21 cellular contexts compared by ENCODE assay signal in the genomic region with DNA sequence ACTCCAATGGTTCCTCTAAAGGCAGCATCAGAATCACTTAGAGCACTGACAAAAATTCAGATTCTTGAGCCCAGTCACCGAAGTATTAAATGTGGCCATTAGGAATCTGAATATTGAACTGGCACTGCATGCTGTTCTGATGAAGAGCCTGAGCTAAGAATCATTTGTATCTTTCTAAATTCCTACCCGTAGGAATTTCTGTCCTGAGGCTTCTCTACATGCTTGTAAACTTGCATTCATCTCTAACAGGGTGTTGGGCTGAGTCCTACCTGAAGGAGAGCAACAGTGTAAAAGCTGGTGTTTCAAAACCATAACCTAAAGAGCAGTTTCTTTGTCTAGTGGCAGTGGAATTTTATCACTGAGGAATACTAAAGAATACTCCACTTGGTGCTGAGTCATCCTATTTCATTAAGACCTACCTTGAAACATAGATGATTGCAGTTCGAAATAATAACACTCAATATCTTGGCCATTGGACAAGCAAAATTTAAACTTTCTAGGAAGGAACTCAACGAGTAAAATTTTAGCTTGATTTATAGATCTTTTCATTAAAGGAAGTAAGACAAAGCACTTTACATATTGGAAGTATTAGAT. TPM values are rescaled to one million over a fixed set of nuclear protein-coding genes. Genes with fewer than 3 reads are reported as not detected.
DNase-seq lines count a peak whose midpoint lies in the region; ATAC-seq, FAIRE-seq and TF ChIP-seq lines count a peak whose summit lies in the region.
"Had no signal": no experiment of that assay in that cellular context is flagged by ENCODE, and none has a peak within 500 bp of the region (broad histone marks: within the 10 kb centered on the region; RNA-seq: fewer than 3 reads in every experiment).

No MANE protein-coding gene starts in this region.

- H3K27me3 ChIP-seq in HepG2 (ENCODE audit: control insufficient read depth in 1 of 2, insufficient read depth in 2 of 2, low read length in 2 of 2) (0 out of 5 replicates have a peak, but pooled peaks cover 0 to 1% of the 10 kb centered on the region in 2 experiments), right lobe of liver (no peaks in the 10 kb centered on the region), PC-3 (ENCODE audit: low read length) (no peaks in the 10 kb centered on the region), neuronal stem cell (ENCODE audit: control insufficient read depth in 3 of 3, insufficient read depth in 3 of 3, low read depth in 1 of 3, low read length in 3 of 3) (no peaks in the 10 kb centered on the region)
- H3K27me3 ChIP-seq: MG63, SJSA1 had no signal

- H3K9me3 ChIP-seq in HepG2 (ENCODE audit: low read length) (no peaks in the 10 kb centered on the region; the same call in 1 of the 2 replicates), right lobe of liver (no peaks in the 10 kb centered on the region), PC-3 (ENCODE audit: low read length) (peaks cover 9% of the 10 kb centered on the region), neuronal stem cell (replicated peaks in 1 of 2; ENCODE audit: control insufficient read depth in 2 of 2, insufficient read depth in 1 of 2, low read depth in 1 of 2, low read length in 2 of 2) (peaks cover 0 to 5% of the 10 kb centered on the region in 2 donors)
- H3K9me3 ChIP-seq: SJSA1 had no signal

- POLR2A ChIA-PET in HepG2 (lab: Yijun Ruan, JAX) (no interaction called here), PC-3 (lab: Charles Lee; ENCODE audit: unreplicated experiment) (no interaction called here)

- in situ Hi-C loops in HepG2 (cut with HindIII; ENCODE audit: extremely low pct_ligation_motif_present, low pct_unique_long_range_greater_than_20kb) (no loop called here), GM13976 (cut with MboI; ENCODE audit: low sequenced_read_pairs, unreplicated experiment) (no loop called here)

- H3K18ac ChIP-seq in neuronal stem cell (ENCODE audit: low read length) = no peak overlapping the region

- H3K9ac ChIP-seq in HepG2 (ENCODE audit: insufficient read depth, low read depth, low read length) = no peak overlapping the region
- no peak overlapping the region for H3K9ac ChIP-seq in PC-3 (ENCODE audit: low read length)
- H3K9ac ChIP-seq in neuronal stem cell (ENCODE audit: low read depth, low read length, poor library complexity) = no peak overlapping the region

- FAIRE-seq in HepG2 (lab: Jason Lieb, UNC) = no peak
- FAIRE-seq: A204.1 had no signal

- H2BK12ac ChIP-seq in neuronal stem cell (ENCODE audit: low read length) = no peak overlapping the region

- H3K4me3 ChIP-seq in HepG2 (replicated peaks in 1 of 3; ENCODE audit: insufficient read depth in 1 of 3, low read depth in 2 of 3, low read length in 3 of 3) = no peak overlapping the region
- H3K4me3 ChIP-seq in right lobe of liver = no peak overlapping the region
- H3K4me3 ChIP-seq in PC-3 (ENCODE audit: low read length) = no peak overlapping the region
- no peak overlapping the region for H3K4me3 ChIP-seq in neuronal stem cell (ENCODE audit: low read length in 2 of 2)
- H3K4me3 ChIP-seq: MG63, SJSA1 had no signal

- no peak overlapping the region for H3K4ac ChIP-seq in neuronal stem cell (ENCODE audit: low read length)

- H2BK120ac ChIP-seq in neuronal stem cell (ENCODE audit: low read depth, low read length) = no peak overlapping the region

- TF ChIP-seq EP300 in HepG2 (IDR thresholded peaks at IDR 0.05; ENCODE audit: low read depth in 2 of 2, low read length in 2 of 2) (no peak), HepG2 (CRISPR knock-in tag; IDR thresholded peaks at IDR 0.05; ENCODE audit: borderline replicate concordance) (no peak)

- H2BK5ac ChIP-seq in neuronal stem cell (ENCODE audit: low read length) = no peak overlapping the region

- H4K91ac ChIP-seq in neuronal stem cell (ENCODE audit: low read depth, low read length, poor library complexity) = no peak overlapping the region

- no peak overlapping the region for H2AK5ac ChIP-seq in neuronal stem cell (ENCODE audit: low read depth, low read length)

- no peaks in the 10 kb centered on the region for H3K27me3 Mint-ChIP-seq in stimulated activated memory B cell treated with anti-CD40 and anti-IgM and Interleukin-4, amounts not matched to agents 10 μg/mL and 1 μg/mL and 100 μg/mL, for 72 hours

- H3K9me3 Mint-ChIP-seq in stimulated activated memory B cell treated with anti-CD40 and anti-IgM and Interleukin-4, amounts not matched to agents 10 μg/mL and 1 μg/mL and 100 μg/mL, for 72 hours = peaks cover 12% of the 10 kb centered on the region

- no peak overlapping the region for H2BK15ac ChIP-seq in neuronal stem cell (ENCODE audit: low read length)

- no peak overlapping the region for H3K14ac ChIP-seq in neuronal stem cell (ENCODE audit: low read length)

- no TSS peak for BruUV-seq in HepG2 (replicated peaks; lab: Mats Ljungman, UMichigan)
- BruUV-seq in PC-3 (replicated peaks; lab: Mats Ljungman, UMichigan) = no TSS peak

- H3F3A ChIP-seq in PC-3 (ENCODE audit: low read length, unreplicated experiment) = no peaks in the 10 kb centered on the region

- no peak overlapping the region for H3K23ac ChIP-seq in neuronal stem cell (ENCODE audit: low read depth, low read length, poor library complexity)

- no peak overlapping the region for H2AFZ ChIP-seq in HepG2 (ENCODE audit: low read length)
- H2AFZ ChIP-seq in PC-3 (ENCODE audit: low read length) = 0 out of 2 replicates have a peak overlapping the region, but pooled peaks have one; percentile 29
- peak overlapping the region; percentile 14 for H2AFZ ChIP-seq in neuronal stem cell (ENCODE audit: low read length)

- H3K79me2 ChIP-seq in HepG2 (ENCODE audit: insufficient read depth, low read length) = no peaks in the 10 kb centered on the region
- H3K79me2 ChIP-seq in PC-3 (ENCODE audit: low read length) = no peaks in the 10 kb centered on the region

- H3K4me1 ChIP-seq in HepG2 (ENCODE audit: insufficient read depth, low read length) (peaks cover 13% of the 10 kb centered on the region), right lobe of liver (peaks cover 0 to 11% (median 0%) of the 10 kb centered on the region in 4 donors), PC-3 (ENCODE audit: insufficient read depth, low read length) (peaks cover 7% of the 10 kb centered on the region; the same call in 1 of the 2 replicates), neuronal stem cell (ENCODE audit: control insufficient read depth in 2 of 2, insufficient read depth in 1 of 2, low read depth in 1 of 2, low read length in 2 of 2) (peaks cover 0 to 32% of the 10 kb centered on the region in 2 donors)

- H3K36me3 Mint-ChIP-seq in stimulated activated memory B cell treated with anti-CD40 and anti-IgM and Interleukin-4, amounts not matched to agents 10 μg/mL and 1 μg/mL and 100 μg/mL, for 72 hours = peaks cover 6% of the 10 kb centered on the region
- H3K36me3 Mint-ChIP-seq: CD14-positive monocyte had no signal

- no peaks in the 10 kb centered on the region for H3K4me1 Mint-ChIP-seq in stimulated activated memory B cell treated with anti-CD40 and anti-IgM and Interleukin-4, amounts not matched to agents 10 μg/mL and 1 μg/mL and 100 μg/mL, for 72 hours
- H3K4me1 Mint-ChIP-seq: B cell, CD14-positive monocyte had no signal

- no peak overlapping the region for H4K8ac ChIP-seq in neuronal stem cell (ENCODE audit: low read depth, low read length)

- intact Hi-C loops in HepG2 (cut with micrococcal nuclease; ENCODE audit: unreplicated experiment) = no loop called here
- intact Hi-C loops in right lobe of liver (cut with DNase I) = no loop called here
- intact Hi-C loops in PC-3 (cut with micrococcal nuclease) = no loop called here

- H3K36me3 ChIP-seq in HepG2 (replicated peaks in 1 of 2; ENCODE audit: control insufficient read depth in 1 of 2, insufficient read depth in 2 of 2, low read length in 2 of 2) (no peaks in the 10 kb centered on the region), right lobe of liver (no peaks in the 10 kb centered on the region), PC-3 (ENCODE audit: low read depth, low read length) (0 out of 2 replicates have a peak, but pooled peaks cover 5% of the 10 kb centered on the region), neuronal stem cell (replicated peaks in 1 of 2; ENCODE audit: control insufficient read depth in 2 of 2, insufficient read depth in 2 of 2, low read length in 2 of 2) (no peaks in the 10 kb centered on the region)
- H3K36me3 ChIP-seq: MG63, SJSA1 had no signal

- TF ChIP-seq CTCF in HepG2 (CRISPR knock-in tag; IDR thresholded peaks at IDR 0.05) (no peak), right lobe of liver (IDR thresholded peaks at IDR 0.05) (no peak), PC-3 (conservative IDR thresholded peaks at IDR 0.05; ENCODE audit: low read depth, low read length) (no peak), GM13976 (IDR thresholded peaks at IDR 0.05; ENCODE audit: borderline replicate concordance, control extremely low read depth, extremely low read depth, insufficient read depth, missing control alignments) (no peak)

- WGBS in HepG2 (ENCODE audit: low lambda C conversion rate) = 52% methylated on average over 4 of the region's 4 CpGs
- WGBS in right lobe of liver (ENCODE audit: insufficient coverage, low coverage, low lambda C conversion rate, missing lambda C conversion rate) = 73% methylated on average over 4 of the region's 4 CpGs
- WGBS in neuronal stem cell (ENCODE audit: extremely low coverage in 2 of 2, insufficient read length in 2 of 2, insufficient replicate concordance in 1 of 2), 2 donors = no CpG with 5 or more reads among the region's 4 CpGs

- no peaks in the 10 kb centered on the region for H3K79me1 ChIP-seq in neuronal stem cell (ENCODE audit: low read depth, low read length)

- H3K27ac Mint-ChIP-seq in stimulated activated memory B cell treated with anti-CD40 and anti-IgM and Interleukin-4, amounts not matched to agents 10 μg/mL and 1 μg/mL and 100 μg/mL, for 72 hours = no peak overlapping the region
- H3K27ac Mint-ChIP-seq: B cell, CD14-positive monocyte had no signal

- H3K27ac ChIP-seq in HepG2 (ENCODE audit: extremely low read length, insufficient read depth, low read length) = no peak overlapping the region
- no peak overlapping the region for H3K27ac ChIP-seq in right lobe of liver
- no peak overlapping the region for H3K27ac ChIP-seq in PC-3 (ENCODE audit: low read length)
- H3K27ac ChIP-seq in neuronal stem cell (replicated peaks; ENCODE audit: low read length) = no peak overlapping the region
- H3K27ac ChIP-seq: SJSA1 had no signal

- ATAC-seq in HepG2 (no peak), right lobe of liver (no peak), PC-3 (no peak), esophagus mucosa (no peak)
- no peak for ATAC-seq in stimulated activated memory B cell treated with anti-CD40 and anti-IgM and Interleukin-4, amounts not matched to agents 10 μg/mL and 1 μg/mL and 100 μg/mL, for 72 hours
- ATAC-seq: Right ventricle myocardium inferior had no signal

- CTCF ChIA-PET in HepG2 (lab: Yijun Ruan, JAX; ENCODE audit: low intra/inter-chr PET ratio, low total read pairs) (no interaction called here), PC-3 (lab: Charles Lee) (no interaction called here)

- H3K9me2 ChIP-seq in PC-3 (replicated peaks; ENCODE audit: low read length) = no peaks in the 10 kb centered on the region

- no peak for TF ChIP-seq POLR2A in HepG2 (IDR thresholded peaks at IDR 0.05; ENCODE audit: insufficient read depth in 1 of 2, low read depth in 2 of 2, low read length in 2 of 2)
- no peak for TF ChIP-seq POLR2A in right lobe of liver (IDR thresholded peaks at IDR 0.05)

- no peak overlapping the region for H3K4me3 Mint-ChIP-seq in stimulated activated memory B cell treated with anti-CD40 and anti-IgM and Interleukin-4, amounts not matched to agents 10 μg/mL and 1 μg/mL and 100 μg/mL, for 72 hours
- H3K4me3 Mint-ChIP-seq: B cell, CD14-positive monocyte had no signal

- H4K20me1 ChIP-seq in HepG2 (ENCODE audit: insufficient read depth, low read length) (no peaks in the 10 kb centered on the region), PC-3 (ENCODE audit: low read length) (no peaks in the 10 kb centered on the region)

- H3K4me2 ChIP-seq in HepG2 (ENCODE audit: low read depth, low read length) = no peak overlapping the region
- no peak overlapping the region for H3K4me2 ChIP-seq in PC-3 (ENCODE audit: low read length)
- no peak overlapping the region for H3K4me2 ChIP-seq in neuronal stem cell (ENCODE audit: insufficient read depth, low read length, poor library complexity, severe bottlenecking)

- no peak for TF ChIP-seq RAD21 in HepG2 (CRISPR knock-in tag; IDR thresholded peaks at IDR 0.05)

- DNase-seq in HepG2 (ENCODE audit: low spot score) = no peak
- no peak for DNase-seq in right lobe of liver
- DNase-seq in PC-3 = no peak
- DNase-seq in neuronal stem cell (ENCODE audit: low spot score) = no peak
- DNase-seq in GM13976 (ENCODE audit: low spot score) = no peak
- DNase-seq: GDM1, HCEC 1CT, MG63, NCI-H1048, NCI-H1417 treated with DMSO at 0.1 percent for 48 hours, NCI-H187, NCI-H446 treated with DMSO at 0.1 percent for 48 hours, NCI-H526 treated with DMSO at 0.1 percent for 48 hours, OCI-M1 had no signal

RNA-seq across cellular contexts. Expression of gene C12orf75, which starts 35.5 kb away (rescaled TPM):
- total RNA-seq in HepG2 (2016; rRNA removed; fragmentation: Illumina TruSeq; extraction: Trizol) (10.1 and 16.1 TPM in 2 replicates), right lobe of liver (1 to 10 TPM; 1.3 to 5.5 (median 2.7) TPM), PC-3 (2014; rRNA removed) (144 and 160 TPM in 2 replicates), esophagus mucosa (49.7 TPM)
- 71.1 and 82.2 TPM in 2 replicates for total RNA-seq in HepG2 (2016; cell fraction: cytosol; rRNA removed; fragmentation: Illumina TruSeq; extraction: Trizol; ENCODE audit: low read depth)
- 8.9 and 15.8 TPM in 2 replicates for total RNA-seq in HepG2 (2016; cell fraction: insoluble cytoplasmic fraction; rRNA removed; fragmentation: Illumina TruSeq; extraction: Trizol)
- total RNA-seq in HepG2 (2016; cell fraction: membrane; rRNA removed; fragmentation: Illumina TruSeq; extraction: Trizol) = 64.7 and 80.3 TPM in 2 replicates
- 6.3 and 7.4 TPM in 2 replicates for total RNA-seq in HepG2 (2016; cell fraction: nucleus; rRNA removed; fragmentation: Illumina TruSeq; extraction: Trizol)
- 13.2 and 19.8 TPM in 2 replicates for polyA plus RNA-seq in HepG2 (2011; rRNA removed)
- polyA plus RNA-seq in HepG2 (2011; cell fraction: cytosol; rRNA removed) = 8.5 and 10.3 TPM in 2 replicates
- polyA plus RNA-seq in HepG2 (2011; cell fraction: nucleus; rRNA removed) = 2.6 and 4.3 TPM in 2 replicates
- 8.8 and 19.4 TPM in 2 replicates for polyA plus RNA-seq in HepG2 (2012)
- polyA plus RNA-seq in HepG2 (2016; cell fraction: cytosol; fragmentation: Illumina TruSeq; extraction: Trizol; ENCODE audit: low read depth) = 130 and 134 TPM in 2 replicates
- polyA plus RNA-seq in HepG2 (2016; cell fraction: insoluble cytoplasmic fraction; fragmentation: Illumina TruSeq; extraction: Trizol; ENCODE audit: low read depth) = 14.7 and 17.0 TPM in 2 replicates
- polyA plus RNA-seq in HepG2 (2016; cell fraction: membrane; fragmentation: Illumina TruSeq; extraction: Trizol; ENCODE audit: low read depth) = 83.7 and 94.5 TPM in 2 replicates
- 9.2 and 11.9 TPM in 2 replicates for polyA plus RNA-seq in HepG2 (2016; cell fraction: nucleus; fragmentation: Illumina TruSeq; extraction: Trizol; ENCODE audit: insufficient read depth, low read depth)
- 1.1 and 5.6 TPM in 2 replicates for polyA minus RNA-seq in HepG2 (2011; rRNA and poly(A)+ RNA removed; ENCODE audit: low replicate concordance)
- polyA minus RNA-seq in HepG2 (2011; cell fraction: cytosol; rRNA and poly(A)+ RNA removed) = 3.3 and 8.6 TPM in 2 replicates
- polyA minus RNA-seq in HepG2 (2011; cell fraction: nucleus; rRNA and poly(A)+ RNA removed) = 5.2 and 6.8 TPM in 2 replicates
- 40.3 TPM for polyA plus RNA-seq in neuronal stem cell (2013, experiment 1 of 2)
- 40.4 TPM for polyA plus RNA-seq in neuronal stem cell (2013, experiment 2 of 2)

RNA-seq across cellular contexts. Expression of gene APPL2, which starts 59.0 kb away (rescaled TPM):
- total RNA-seq in HepG2 (2016; rRNA removed; fragmentation: Illumina TruSeq; extraction: Trizol) (9.9 and 10.5 TPM in 2 replicates), right lobe of liver (10 to 100 TPM; 10.2 to 23.2 (median 16.5) TPM), PC-3 (2014; rRNA removed) (36.2 and 42.2 TPM in 2 replicates), esophagus mucosa (27.0 TPM)
- total RNA-seq in HepG2 (2016; cell fraction: cytosol; rRNA removed; fragmentation: Illumina TruSeq; extraction: Trizol; ENCODE audit: low read depth) = 3.9 and 4.1 TPM in 2 replicates
- total RNA-seq in HepG2 (2016; cell fraction: insoluble cytoplasmic fraction; rRNA removed; fragmentation: Illumina TruSeq; extraction: Trizol) = 9.9 and 11.1 TPM in 2 replicates
- total RNA-seq in HepG2 (2016; cell fraction: membrane; rRNA removed; fragmentation: Illumina TruSeq; extraction: Trizol) = 10.0 and 11.6 TPM in 2 replicates
- 15.0 and 18.1 TPM in 2 replicates for total RNA-seq in HepG2 (2016; cell fraction: nucleus; rRNA removed; fragmentation: Illumina TruSeq; extraction: Trizol)
- 11.1 and 12.1 TPM in 2 replicates for polyA plus RNA-seq in HepG2 (2011; rRNA removed)
- polyA plus RNA-seq in HepG2 (2011; cell fraction: cytosol; rRNA removed) = 5.5 and 6.9 TPM in 2 replicates
- polyA plus RNA-seq in HepG2 (2011; cell fraction: nucleus; rRNA removed) = 18.2 and 20.1 TPM in 2 replicates
- polyA plus RNA-seq in HepG2 (2012) = 11.3 and 17.8 TPM in 2 replicates
- polyA plus RNA-seq in HepG2 (2016; cell fraction: cytosol; fragmentation: Illumina TruSeq; extraction: Trizol; ENCODE audit: low read depth) = 4.7 and 5.2 TPM in 2 replicates
- 11.6 and 12.2 TPM in 2 replicates for polyA plus RNA-seq in HepG2 (2016; cell fraction: insoluble cytoplasmic fraction; fragmentation: Illumina TruSeq; extraction: Trizol; ENCODE audit: low read depth)
- polyA plus RNA-seq in HepG2 (2016; cell fraction: membrane; fragmentation: Illumina TruSeq; extraction: Trizol; ENCODE audit: low read depth) = 8.7 and 8.8 TPM in 2 replicates
- polyA plus RNA-seq in HepG2 (2016; cell fraction: nucleus; fragmentation: Illumina TruSeq; extraction: Trizol; ENCODE audit: insufficient read depth, low read depth) = 21.7 TPM in 2 replicates
- 11.7 and 14.0 TPM in 2 replicates for polyA minus RNA-seq in HepG2 (2011; rRNA and poly(A)+ RNA removed; ENCODE audit: low replicate concordance)
- polyA minus RNA-seq in HepG2 (2011; cell fraction: cytosol; rRNA and poly(A)+ RNA removed) = 4.7 and 7.5 TPM in 2 replicates
- polyA minus RNA-seq in HepG2 (2011; cell fraction: nucleus; rRNA and poly(A)+ RNA removed) = 30.4 and 41.6 TPM in 2 replicates
- 30.1 TPM for polyA plus RNA-seq in neuronal stem cell (2013, experiment 1 of 2)
- 30.2 TPM for polyA plus RNA-seq in neuronal stem cell (2013, experiment 2 of 2)
